Comparison of ENCODE assay signal across 12 cellular contexts in the genomic region with DNA sequence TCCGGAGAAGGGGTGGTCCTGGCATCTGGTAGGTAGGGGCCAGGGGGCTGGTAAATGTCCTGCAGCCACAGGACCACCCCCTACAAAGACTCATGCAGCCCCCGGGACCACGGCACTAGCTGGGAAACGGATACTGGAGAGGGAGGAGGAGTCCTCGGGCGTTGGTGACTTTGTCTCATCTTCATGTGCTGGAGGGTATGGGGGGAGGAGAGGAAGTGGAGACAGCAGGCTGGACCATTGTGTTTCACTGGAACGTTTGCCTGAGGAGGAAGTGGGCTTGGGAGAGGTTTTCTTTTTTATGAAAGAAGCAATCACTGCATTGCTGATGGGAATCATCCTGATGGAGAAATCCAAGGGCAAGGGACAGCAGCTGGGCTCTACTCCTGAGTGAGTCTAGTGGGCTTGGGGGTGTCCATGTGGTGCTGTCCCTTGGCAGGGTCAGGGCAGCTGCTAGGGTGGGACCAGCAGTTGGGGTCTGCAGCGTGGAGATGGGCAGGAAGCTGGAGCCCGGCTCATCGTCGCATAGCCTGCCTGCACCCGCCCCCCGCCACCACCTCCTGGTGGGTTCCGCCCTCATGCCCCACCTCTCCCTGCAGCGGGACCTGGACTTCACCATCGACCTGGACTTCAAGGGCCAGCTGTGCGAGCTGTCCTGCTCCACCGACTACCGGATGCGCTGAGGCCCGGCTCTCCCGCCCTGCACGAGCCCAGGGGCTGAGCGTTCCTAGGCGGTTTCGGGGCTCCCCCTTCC. TPM values are rescaled to one million over a fixed set of nuclear protein-coding genes. Genes with fewer than 3 reads are reported as not detected.
DNase-seq lines count a peak whose midpoint lies in the region; ATAC-seq and TF ChIP-seq lines count a peak whose summit lies in the region.
"Had no signal": no experiment of that assay in that cellular context is flagged by ENCODE, and none has a peak within 500 bp of the region (broad histone marks: within the 10 kb centered on the region; RNA-seq: fewer than 3 reads in every experiment).

No MANE protein-coding gene starts in this region.

- H3K4me1 ChIP-seq in HCT116 (ENCODE audit: control insufficient read depth in 1 of 2, insufficient read depth in 2 of 2, low read length in 2 of 2) (peaks cover 0 to 26% of the 10 kb centered on the region in 2 experiments; a peak in 2 of 4 replicates), mesodermal cell (ENCODE audit: control insufficient read depth, insufficient read depth, low read length, poor library complexity, severe bottlenecking) (peaks cover 5% of the 10 kb centered on the region)

- H3K79me2 ChIP-seq in HCT116 (ENCODE audit: insufficient read depth, low read length), result peaks cover 31% of the 10 kb centered on the region

- TF ChIP-seq CTCF in HCT116 (IDR thresholded peaks at IDR 0.05 in 2 of 3, conservative IDR thresholded peaks at IDR 0.05 in 1 of 3; ENCODE audit: borderline replicate concordance in 1 of 3, insufficient read depth in 1 of 3, low read depth in 2 of 3, low read length in 2 of 3) (no peak), brain (conservative IDR thresholded peaks at IDR 0.05) (no peak), progenitor cell of endocrine pancreas (IDR thresholded peaks at IDR 0.05; ENCODE audit: unreplicated experiment) (no peak)

- peaks cover 9% of the 10 kb centered on the region for H3K27me3 Mint-ChIP-seq in brain
- no peaks in the 10 kb centered on the region for H3K27me3 Mint-ChIP-seq in progenitor cell of endocrine pancreas

- DNase-seq in CD1c-positive myeloid dendritic cell (ENCODE audit: extremely low spot score) (peak; percentile 48), HCT116 (ENCODE audit: low read depth, low spot score) (no peak), cerebellar cortex (ENCODE audit: low spot score) (no peak), progenitor cell of endocrine pancreas (ENCODE audit: low spot score, unreplicated experiment) (no peak), SHP77 (lab: John Stamatoyannopoulos, UW) (no peak)
- DNase-seq: aorta; CD8-positive, alpha-beta T cell; MM.1S; NCI-H510A had no signal

- POLR2A ChIA-PET in HCT116 (lab: Charles Lee), result interaction anchor here (1.0 kb wide), 1 partner anchor 30 kb away, joined by 3 read pairs; no protein-coding TSS in a partner anchor

- H3K4me3 Mint-ChIP-seq in brain (peak overlapping the region in 4 of 5 experiments; percentile 19 to 61 (median 55)), progenitor cell of endocrine pancreas (ENCODE audit: low read depth) (no peak overlapping the region)
- H3K4me3 Mint-ChIP-seq: CD8-positive, alpha-beta T cell had no signal

- H3K4me3 ChIP-seq in HCT116 (replicated peaks in 1 of 2; ENCODE audit: low read depth in 1 of 2, low read length in 2 of 2) (no peak overlapping the region), mesodermal cell (ENCODE audit: extremely low read depth, insufficient read depth, low read length, poor library complexity, severe bottlenecking) (no peak overlapping the region)

- peaks cover 8% of the 10 kb centered on the region; the same call in 1 of the 2 replicates for H4K20me1 ChIP-seq in HCT116 (ENCODE audit: insufficient read depth)

- peaks cover 30% of the 10 kb centered on the region for H3K36me3 Mint-ChIP-seq in brain
- peaks cover 15% of the 10 kb centered on the region for H3K36me3 Mint-ChIP-seq in progenitor cell of endocrine pancreas (ENCODE audit: insufficient read depth)

- H3K9ac ChIP-seq in HCT116 (ENCODE audit: low read length), result no peak overlapping the region

- peak overlapping the region in 4 of 5 experiments; percentile 55 to 92 (median 74) for H3K27ac Mint-ChIP-seq in brain
- no peak overlapping the region for H3K27ac Mint-ChIP-seq in progenitor cell of endocrine pancreas
- H3K27ac Mint-ChIP-seq: CD8-positive, alpha-beta T cell had no signal

- CTCF ChIA-PET in HCT116 (lab: Charles Lee), result no interaction called here

- H3K9me3 ChIP-seq in HCT116 (ENCODE audit: control insufficient read depth in 1 of 2, insufficient read depth in 1 of 2, low read depth in 1 of 2, low read length in 2 of 2), result no peaks in the 10 kb centered on the region
- no peaks in the 10 kb centered on the region for H3K9me3 ChIP-seq in mesodermal cell (ENCODE audit: control insufficient read depth, low read length)

- TF ChIP-seq POLR2A in HCT116 (IDR thresholded peaks at IDR 0.05; ENCODE audit: borderline replicate concordance, extremely low read depth, insufficient read depth, insufficient read length), result no peak

- BruUV-seq in HCT116 (replicated peaks; lab: Mats Ljungman, UMichigan), result no TSS peak

- no peak for TF ChIP-seq RAD21 in HCT116 (IDR thresholded peaks at IDR 0.05; ENCODE audit: low read depth)

- no peak overlapping the region for H3K4me2 ChIP-seq in HCT116 (ENCODE audit: low read length)

- ATAC-seq in HCT116 (no peak), GM21619 (IDR thresholded peaks at IDR 0.05; ENCODE audit: unreplicated experiment) (no peak)
- ATAC-seq: CD8-positive, alpha-beta T cell had no signal

- peaks cover 0 to 10% (median 0%) of the 10 kb centered on the region in 5 experiments for H3K9me3 Mint-ChIP-seq in brain
- H3K9me3 Mint-ChIP-seq in progenitor cell of endocrine pancreas (ENCODE audit: low read depth), result no peaks in the 10 kb centered on the region
- H3K9me3 Mint-ChIP-seq: CD8-positive, alpha-beta T cell had no signal

- WGBS in mesodermal cell (ENCODE audit: insufficient coverage in 2 of 2), 2 experiments, result 87 to 94% methylated on average over 7 to 17 of the region's 26 CpGs

- H3K4me1 Mint-ChIP-seq in brain, result peaks cover 45% of the 10 kb centered on the region
- peaks cover 11% of the 10 kb centered on the region for H3K4me1 Mint-ChIP-seq in progenitor cell of endocrine pancreas (ENCODE audit: low read depth)

- H3K27ac ChIP-seq in HCT116 (ENCODE audit: low read depth, low read length), result no peak overlapping the region
- peak overlapping the region; percentile 10 for H3K27ac ChIP-seq in mesodermal cell (ENCODE audit: low read depth, low read length, severe bottlenecking)

- no peak overlapping the region for H2AFZ ChIP-seq in HCT116 (ENCODE audit: low read depth, low read length, poor library complexity, severe bottlenecking)

- no peaks in the 10 kb centered on the region for H3K27me3 ChIP-seq in HCT116 (ENCODE audit: insufficient read depth, low read length)

- intact Hi-C loops in HCT116 (cut with micrococcal nuclease), result no loop called here

- H3K9me2 ChIP-seq in HCT116 (ENCODE audit: insufficient read depth), result no peaks in the 10 kb centered on the region

- peaks cover 30 to 40% of the 10 kb centered on the region in 2 experiments for H3K36me3 ChIP-seq in HCT116 (ENCODE audit: control insufficient read depth in 1 of 2, insufficient read depth in 2 of 2, low read length in 2 of 2)
- H3K36me3 ChIP-seq in mesodermal cell (ENCODE audit: control insufficient read depth, insufficient read depth, low read length), result peaks cover 66% of the 10 kb centered on the region

- RAD21 ChIA-PET in HCT116 (lab: Charles Lee; ENCODE audit: low non-redundant PET in 1 of 2, low total read pairs in 2 of 2, uncharacterized antibody in 2 of 2, unreplicated experiment in 2 of 2), result interaction anchor here in 1 of 2 experiments (0.6 kb wide), 1 partner anchor 10 kb away, joined by 3 read pairs; no protein-coding TSS in a partner anchor

TF ChIP-seq in HCT116, 20 proteins besides CTCF, POLR2A, EP300 and RAD21:
- peak; percentile 39; the same call in 1 of the 2 replicates for TF ChIP-seq POLR2AphosphoS5 (IDR thresholded peaks at IDR 0.05; ENCODE audit: low read depth, low read length)
- TF ChIP-seq EZH2 (IDR thresholded peaks at IDR 0.05), result no peak
- TF ChIP-seq, protein P1, sequence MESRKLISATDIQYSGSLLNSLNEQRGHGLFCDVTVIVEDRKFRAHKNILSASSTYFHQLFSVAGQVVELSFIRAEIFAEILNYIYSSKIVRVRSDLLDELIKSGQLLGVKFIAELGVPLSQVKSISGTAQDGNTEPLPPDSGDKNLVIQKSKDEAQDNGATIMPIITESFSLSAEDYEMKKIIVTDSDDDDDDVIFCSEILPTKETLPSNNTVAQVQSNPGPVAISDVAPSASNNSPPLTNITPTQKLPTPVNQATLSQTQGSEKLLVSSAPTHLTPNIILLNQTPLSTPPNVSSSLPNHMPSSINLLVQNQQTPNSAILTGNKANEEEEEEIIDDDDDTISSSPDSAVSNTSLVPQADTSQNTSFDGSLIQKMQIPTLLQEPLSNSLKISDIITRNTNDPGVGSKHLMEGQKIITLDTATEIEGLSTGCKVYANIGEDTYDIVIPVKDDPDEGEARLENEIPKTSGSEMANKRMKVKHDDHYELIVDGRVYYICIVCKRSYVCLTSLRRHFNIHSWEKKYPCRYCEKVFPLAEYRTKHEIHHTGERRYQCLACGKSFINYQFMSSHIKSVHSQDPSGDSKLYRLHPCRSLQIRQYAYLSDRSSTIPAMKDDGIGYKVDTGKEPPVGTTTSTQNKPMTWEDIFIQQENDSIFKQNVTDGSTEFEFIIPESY (IDR thresholded peaks at IDR 0.05; ENCODE audit: extremely low read depth, insufficient replicate concordance, low read length), result no peak

RNA-seq across cellular contexts. Expression of a gene that starts 1.7 kb away (rescaled TPM):
- total RNA-seq in HCT116 (2021; ENCODE audit: unreplicated experiment), result 12.1 TPM
- 6.4 and 7.6 TPM in 2 replicates for polyA plus RNA-seq in HCT116 (2012)
- 1.7 TPM for polyA plus RNA-seq in brain (ENCODE audit: insufficient read depth, low read depth, low replicate concordance)
- polyA plus RNA-seq in mesodermal cell (2013, experiment 1 of 2), result 2.8 TPM
- 3.0 TPM for polyA plus RNA-seq in mesodermal cell (2013, experiment 2 of 2)
- 7.7 TPM in 2 replicates for total RNA-seq in progenitor cell of endocrine pancreas

RNA-seq across cellular contexts. Expression of a gene that starts 3.2 kb away (rescaled TPM):
- total RNA-seq in HCT116 (2021; ENCODE audit: unreplicated experiment) (12.0 TPM), progenitor cell of endocrine pancreas (49.9 and 53.1 TPM in 2 replicates)
- 17.6 and 18.4 TPM in 2 replicates for polyA plus RNA-seq in HCT116 (2012)
- polyA plus RNA-seq in brain (ENCODE audit: insufficient read depth, low read depth, low replicate concordance), result 65.1 TPM
- 26.7 TPM for polyA plus RNA-seq in mesodermal cell (2013, experiment 1 of 2)
- polyA plus RNA-seq in mesodermal cell (2013, experiment 2 of 2), result 22.7 TPM

RNA-seq across cellular contexts. Expression of a gene that starts 10.7 kb away (rescaled TPM):
- total RNA-seq in HCT116 (2021; ENCODE audit: unreplicated experiment) (428 TPM), progenitor cell of endocrine pancreas (299 and 306 TPM in 2 replicates)
- polyA plus RNA-seq in HCT116 (2012), result 595 and 673 TPM in 2 replicates
- 243 TPM for polyA plus RNA-seq in brain (ENCODE audit: insufficient read depth, low read depth, low replicate concordance)
- 426 TPM for polyA plus RNA-seq in mesodermal cell (2013, experiment 1 of 2)
- polyA plus RNA-seq in mesodermal cell (2013, experiment 2 of 2), result 377 TPM

RNA-seq across cellular contexts. Expression of a gene that starts 22.0 kb away (rescaled TPM):
- total RNA-seq in HCT116 (2021; ENCODE audit: unreplicated experiment), result 93.9 TPM
- 71.6 and 83.5 TPM in 2 replicates for polyA plus RNA-seq in HCT116 (2012)
- 11.5 TPM for polyA plus RNA-seq in brain (ENCODE audit: insufficient read depth, low read depth, low replicate concordance)
- polyA plus RNA-seq in mesodermal cell (2013, experiment 1 of 2), result 76.9 TPM
- 69.3 TPM for polyA plus RNA-seq in mesodermal cell (2013, experiment 2 of 2)
- total RNA-seq in progenitor cell of endocrine pancreas, result 58.5 and 59.0 TPM in 2 replicates

RNA-seq across cellular contexts. Expression of a gene that starts 22.1 kb away (rescaled TPM):
- total RNA-seq in HCT116 (2021; ENCODE audit: unreplicated experiment), result 129 TPM
- polyA plus RNA-seq in HCT116 (2012), result 109 and 131 TPM in 2 replicates
- polyA plus RNA-seq in brain (ENCODE audit: insufficient read depth, low read depth, low replicate concordance), result 80.8 TPM
- polyA plus RNA-seq in mesodermal cell (2013, experiment 1 of 2), result 62.2 TPM
- 54.1 TPM for polyA plus RNA-seq in mesodermal cell (2013, experiment 2 of 2)
- total RNA-seq in progenitor cell of endocrine pancreas, result 103 and 110 TPM in 2 replicates
